Comparison of ENCODE assay signal across 1 cellular context in the genomic region with DNA sequence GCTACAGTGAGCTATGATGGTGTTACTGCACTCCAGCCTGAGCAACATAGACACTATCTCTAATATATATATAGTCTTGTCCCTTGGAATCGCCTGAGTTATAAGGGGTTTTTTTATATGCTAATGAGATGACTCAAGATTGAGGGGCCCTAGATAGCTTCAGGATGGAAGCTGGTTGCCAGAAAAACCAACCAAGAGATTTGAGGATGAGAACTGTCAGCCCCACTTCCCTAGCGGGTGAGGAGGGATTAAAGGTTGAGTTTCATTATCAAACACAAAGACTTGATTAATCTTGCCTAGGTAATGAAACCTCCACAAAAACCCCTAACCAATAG.
TF ChIP-seq lines count a peak whose summit lies in the region.

No MANE protein-coding gene starts in this region.

TF ChIP-seq in K562, 482 proteins besides CTCF, POLR2A, EP300 and RAD21 (continued from another document):
- no peak for TF ChIP-seq PHB2 (IDR thresholded peaks at IDR 0.05; ENCODE audit: low read depth)
